Comparison of ENCODE assay signal across 24 cellular contexts in genomic region chrX:106951230-106951629, GRCh38. TPM values are rescaled to one million over a fixed set of nuclear protein-coding genes. Genes with fewer than 3 reads are reported as not detected.
DNase-seq lines count a peak whose midpoint lies in the region; ATAC-seq, FAIRE-seq and TF ChIP-seq lines count a peak whose summit lies in the region.
"Had no signal": no experiment of that assay in that cellular context is flagged by ENCODE, and none has a peak within 500 bp of the region (broad histone marks: within the 10 kb centered on the region; RNA-seq: fewer than 3 reads in every experiment).

No MANE protein-coding gene starts in this region.

- BruUV-seq in HepG2 (replicated peaks; lab: Mats Ljungman, UMichigan): no TSS peak
- no TSS peak for BruUV-seq in K562 (replicated peaks; lab: Mats Ljungman, UMichigan)

- H3K36me3 ChIP-seq in HepG2 (replicated peaks in 1 of 2; ENCODE audit: control insufficient read depth in 1 of 2, insufficient read depth in 2 of 2, low read length in 2 of 2): no peaks in the 10 kb centered on the region; a peak in 2 of 5 replicates
- no peaks in the 10 kb centered on the region for H3K36me3 ChIP-seq in right lobe of liver
- no peaks in the 10 kb centered on the region for H3K36me3 ChIP-seq in K562 (ENCODE audit: control insufficient read depth, insufficient read depth, low read length)
- H3K36me3 ChIP-seq in Karpas-422 (ENCODE audit: insufficient read depth, low read length): peaks cover 3% of the 10 kb centered on the region; the same call in 1 of the 2 replicates
- H3K36me3 ChIP-seq: BE2C; BLaER1 treated with 17β-estradiol and CSF1 and Interleukin-3, amounts not matched to agents 10 nM and 100 nM had no signal

- H3K9me3 ChIP-seq in HepG2 (ENCODE audit: low read length) (no peaks in the 10 kb centered on the region), right lobe of liver (no peaks in the 10 kb centered on the region), K562 (replicated peaks; ENCODE audit: control insufficient read depth, insufficient read depth, low read depth, low read length) (no peaks in the 10 kb centered on the region), Karpas-422 (ENCODE audit: low read length) (no peaks in the 10 kb centered on the region)
- H3K9me3 ChIP-seq: BE2C; BLaER1 treated with 17β-estradiol and CSF1 and Interleukin-3, amounts not matched to agents 10 nM and 100 nM; HAP-1 had no signal

- CTCF ChIA-PET in HepG2 (lab: Yijun Ruan, JAX; ENCODE audit: low intra/inter-chr PET ratio, low total read pairs): no interaction called here
- CTCF ChIA-PET in K562 (lab: Yijun Ruan, JAX; ENCODE audit: low intra/inter-chr PET ratio): no interaction called here

- H3K4me1 ChIP-seq in HepG2 (ENCODE audit: insufficient read depth, low read length) (peaks cover 61% of the 10 kb centered on the region), right lobe of liver (peaks cover 0 to 3% (median 0%) of the 10 kb centered on the region in 4 donors), K562 (replicated peaks in 1 of 2; ENCODE audit: control insufficient read depth in 2 of 2, insufficient read depth in 2 of 2, low read length in 2 of 2) (no peaks in the 10 kb centered on the region), Karpas-422 (ENCODE audit: low read length) (peaks cover 5% of the 10 kb centered on the region)
- H3K4me1 ChIP-seq: BLaER1 treated with 17β-estradiol and CSF1 and Interleukin-3, amounts not matched to agents 10 nM and 100 nM had no signal

- 95% methylated on average over 6 of the region's 6 CpGs for WGBS in HepG2 (ENCODE audit: low lambda C conversion rate)
- WGBS in right lobe of liver (ENCODE audit: insufficient coverage, low coverage, low lambda C conversion rate, missing lambda C conversion rate): 90% methylated on average over 6 of the region's 6 CpGs
- 5% methylated on average over 6 of the region's 6 CpGs for WGBS in K562 (ENCODE audit: insufficient coverage, low coverage, missing lambda C conversion rate)

- POLR2A ChIA-PET in HepG2 (lab: Yijun Ruan, JAX): interaction anchor here (1.2 kb wide), 1 partner anchor 19 kb away, joined by 6 read pairs; no protein-coding TSS in a partner anchor
- POLR2A ChIA-PET in K562 (lab: Yijun Ruan, JAX): interaction anchor here (0.6 kb wide), 1 partner anchor 692 kb away, joined by 3 read pairs; no protein-coding TSS in a partner anchor

- no peak for FAIRE-seq in HepG2 (lab: Jason Lieb, UNC)
- no peak for FAIRE-seq in K562 (lab: Jason Lieb, UNC)
- FAIRE-seq: A204.1, D721Med, GM12878, GM19239 had no signal

- TF ChIP-seq RAD21 in HepG2 (CRISPR knock-in tag; IDR thresholded peaks at IDR 0.05): no peak
- no peak for TF ChIP-seq RAD21 in K562 (CRISPR knock-in tag; conservative IDR thresholded peaks at IDR 0.05 in 1 of 2, IDR thresholded peaks at IDR 0.05 in 1 of 2)

- H3K9me1 ChIP-seq in K562 (ENCODE audit: control insufficient read depth, insufficient read depth, low read length): no peaks in the 10 kb centered on the region

- H3K27ac ChIP-seq in HepG2 (ENCODE audit: extremely low read length, insufficient read depth, low read length): no peak overlapping the region
- no peak overlapping the region for H3K27ac ChIP-seq in right lobe of liver
- H3K27ac ChIP-seq in K562 (ENCODE audit: extremely low read depth, low read depth, low read length): no peak overlapping the region
- no peak overlapping the region for H3K27ac ChIP-seq in Karpas-422 (ENCODE audit: low read length)
- H3K27ac ChIP-seq: 22Rv1; BLaER1 treated with 17β-estradiol and CSF1 and Interleukin-3, amounts not matched to agents 10 nM and 100 nM; GM23248 had no signal

- H3K79me2 ChIP-seq in HepG2 (ENCODE audit: insufficient read depth, low read length) (no peaks in the 10 kb centered on the region), K562 (ENCODE audit: control insufficient read depth, insufficient read depth, low read length) (no peaks in the 10 kb centered on the region), Karpas-422 (ENCODE audit: low read length) (no peaks in the 10 kb centered on the region)

- TF ChIP-seq POLR2A in HepG2 (IDR thresholded peaks at IDR 0.05; ENCODE audit: insufficient read depth in 1 of 2, low read depth in 2 of 2, low read length in 2 of 2) (no peak), right lobe of liver (IDR thresholded peaks at IDR 0.05) (no peak), K562 (conservative IDR thresholded peaks at IDR 0.05) (no peak)

- intact Hi-C loops in HepG2 (cut with micrococcal nuclease; ENCODE audit: unreplicated experiment) (no loop called here), right lobe of liver (cut with DNase I) (no loop called here), K562 (cut with micrococcal nuclease) (no loop called here)

- in situ Hi-C loops in HepG2 (cut with HindIII; ENCODE audit: extremely low pct_ligation_motif_present, low pct_unique_long_range_greater_than_20kb): no loop called here
- in situ Hi-C loops in K562 (cut with MboI): no loop called here

- DNase-seq in HepG2 (ENCODE audit: low spot score): no peak
- DNase-seq in right lobe of liver: no peak
- no peak for DNase-seq in K562 (ENCODE audit: extremely low read depth in 1 of 4, low spot score in 3 of 4)
- DNase-seq in Karpas-422: no peak
- no peak for DNase-seq in activated gamma-delta T cell (lab: John Stamatoyannopoulos, UW)
- DNase-seq: ACHN; AML-193; BE2C; CD4-positive, alpha-beta T cell; CD8-positive, alpha-beta memory T cell; DMS 273 treated with DMSO at 0.1 percent for 48 hours; DMS79; EL; GDM1; GM23248 had no signal

- H3K9me2 ChIP-seq in Karpas-422 (replicated peaks; ENCODE audit: insufficient read depth, low read length): no peaks in the 10 kb centered on the region

- H2AFZ ChIP-seq in HepG2 (ENCODE audit: low read length) (no peak overlapping the region), K562 (ENCODE audit: low read depth, low read length) (no peak overlapping the region), Karpas-422 (ENCODE audit: low read length) (no peak overlapping the region)
- H2AFZ ChIP-seq: GM23248 had no signal

- H3K4me2 ChIP-seq in HepG2 (ENCODE audit: low read depth, low read length) (no peak overlapping the region), K562 (ENCODE audit: insufficient read depth, low read length) (no peak overlapping the region), Karpas-422 (ENCODE audit: low read depth, low read length, poor library complexity, severe bottlenecking) (no peak overlapping the region)
- H3K4me2 ChIP-seq: BLaER1 treated with 17β-estradiol and CSF1 and Interleukin-3, amounts not matched to agents 10 nM and 100 nM had no signal

- H3K9ac ChIP-seq in HepG2 (ENCODE audit: insufficient read depth, low read depth, low read length) (no peak overlapping the region), K562 (ENCODE audit: insufficient read depth in 1 of 2, low read depth in 2 of 2, low read length in 2 of 2) (no peak overlapping the region), Karpas-422 (ENCODE audit: low read length) (no peak overlapping the region)
- H3K9ac ChIP-seq: BLaER1 treated with 17β-estradiol and CSF1 and Interleukin-3, amounts not matched to agents 10 nM and 100 nM; GM23248 had no signal

- TF ChIP-seq CTCF in HepG2 (CRISPR knock-in tag; IDR thresholded peaks at IDR 0.05) (no peak), right lobe of liver (IDR thresholded peaks at IDR 0.05) (no peak), K562 (IDR thresholded peaks at IDR 0.05 in 2 of 3, conservative IDR thresholded peaks at IDR 0.05 in 1 of 3; ENCODE audit: insufficient read depth in 2 of 3, low read depth in 1 of 3, low read length in 3 of 3) (no peak)

- H4K20me1 ChIP-seq in HepG2 (ENCODE audit: insufficient read depth, low read length) (no peaks in the 10 kb centered on the region), K562 (replicated peaks; ENCODE audit: control insufficient read depth, insufficient read depth, low read length) (no peaks in the 10 kb centered on the region), Karpas-422 (ENCODE audit: insufficient read depth, low read depth, low read length) (no peaks in the 10 kb centered on the region)
- H4K20me1 ChIP-seq: BLaER1 treated with 17β-estradiol and CSF1 and Interleukin-3, amounts not matched to agents 10 nM and 100 nM had no signal

- no peak overlapping the region for H3K4me3 ChIP-seq in HepG2 (replicated peaks in 1 of 3; ENCODE audit: insufficient read depth in 1 of 3, low read depth in 2 of 3, low read length in 3 of 3)
- no peak overlapping the region for H3K4me3 ChIP-seq in right lobe of liver
- H3K4me3 ChIP-seq in K562: no peak overlapping the region
- no peak overlapping the region for H3K4me3 ChIP-seq in Karpas-422 (ENCODE audit: low read length)
- H3K4me3 ChIP-seq: BLaER1 treated with 17β-estradiol and CSF1 and Interleukin-3, amounts not matched to agents 10 nM and 100 nM; GM12878; GM23248; HAP-1 had no signal

- ATAC-seq in HepG2 (no peak), right lobe of liver (no peak), K562 (no peak)
- ATAC-seq: GM12878 had no signal

- TF ChIP-seq EP300 in HepG2 (IDR thresholded peaks at IDR 0.05; ENCODE audit: low read depth in 2 of 2, low read length in 2 of 2): no peak
- no peak for TF ChIP-seq EP300 in HepG2 (CRISPR knock-in tag; IDR thresholded peaks at IDR 0.05; ENCODE audit: borderline replicate concordance)
- TF ChIP-seq EP300 in K562 (IDR thresholded peaks at IDR 0.05; ENCODE audit: low read length): no peak

- no peaks in the 10 kb centered on the region for H3K27me3 ChIP-seq in HepG2 (ENCODE audit: control insufficient read depth in 1 of 2, insufficient read depth in 2 of 2, low read length in 2 of 2)
- H3K27me3 ChIP-seq in right lobe of liver: no peaks in the 10 kb centered on the region
- H3K27me3 ChIP-seq in K562 (ENCODE audit: control insufficient read depth in 2 of 2, insufficient read depth in 2 of 2, low read length in 2 of 2): no peaks in the 10 kb centered on the region
- no peaks in the 10 kb centered on the region for H3K27me3 ChIP-seq in Karpas-422 (ENCODE audit: low read length)
- H3K27me3 ChIP-seq: BE2C had no signal

RNA-seq across cellular contexts. Expression of gene CLDN2, which starts 31.0 kb away (rescaled TPM):
- total RNA-seq in HepG2 (2016; rRNA removed; fragmentation: Illumina TruSeq; extraction: Trizol) (1.1 and 1.5 TPM in 2 replicates), right lobe of liver (10 to 100 TPM in 5 of 6 experiments, 1 to 10 TPM in 1; 6.3 to 48.4 (median 18.4) TPM), K562 (2014; rRNA removed) (not detected in 2 replicates), K562 (2014; rRNA removed; fragmentation: Illumina TruSeq; extraction: Trizol) (not detected in 2 replicates), K562 (2015; rRNA removed; fragmentation: Illumina TruSeq; extraction: Trizol) (not detected in 2 replicates), K562 (2021) (not detected in 2 replicates)
- total RNA-seq in HepG2 (2016; cell fraction: cytosol; rRNA removed; fragmentation: Illumina TruSeq; extraction: Trizol; ENCODE audit: low read depth): 0.20 and 0.26 TPM in 2 replicates
- 0.61 and 1.3 TPM in 2 replicates for total RNA-seq in HepG2 (2016; cell fraction: insoluble cytoplasmic fraction; rRNA removed; fragmentation: Illumina TruSeq; extraction: Trizol)
- 0.59 and 0.72 TPM in 2 replicates for total RNA-seq in HepG2 (2016; cell fraction: membrane; rRNA removed; fragmentation: Illumina TruSeq; extraction: Trizol)
- total RNA-seq in HepG2 (2016; cell fraction: nucleus; rRNA removed; fragmentation: Illumina TruSeq; extraction: Trizol): 1.3 and 1.6 TPM in 2 replicates
- polyA plus RNA-seq in HepG2 (2011; rRNA removed) (1.0 and 1.3 TPM in 2 replicates), K562 (2011; rRNA removed) (not detected in 2 replicates), K562 (2014; fragmentation: Illumina TruSeq; extraction: Trizol) (not detected in 2 replicates), K562 (2014; fragmentation: Nextera tagmentation; extraction: Ambion mirVana) (not detected), K562 (2014; rRNA removed) (not detected in 2 replicates)
- polyA plus RNA-seq in HepG2 (2011; cell fraction: cytosol; rRNA removed): 0.83 and 1.1 TPM in 2 replicates
- polyA plus RNA-seq in HepG2 (2011; cell fraction: nucleus; rRNA removed): 0.55 and 0.59 TPM in 2 replicates
- polyA plus RNA-seq in HepG2 (2012): 0.47 and 0.85 TPM in 2 replicates
- 0.24 and 0.27 TPM in 2 replicates for polyA plus RNA-seq in HepG2 (2016; cell fraction: cytosol; fragmentation: Illumina TruSeq; extraction: Trizol; ENCODE audit: low read depth)
- 1.2 and 1.5 TPM in 2 replicates for polyA plus RNA-seq in HepG2 (2016; cell fraction: insoluble cytoplasmic fraction; fragmentation: Illumina TruSeq; extraction: Trizol; ENCODE audit: low read depth)
- 0.60 and 0.61 TPM in 2 replicates for polyA plus RNA-seq in HepG2 (2016; cell fraction: membrane; fragmentation: Illumina TruSeq; extraction: Trizol; ENCODE audit: low read depth)
- 2.0 and 2.2 TPM in 2 replicates for polyA plus RNA-seq in HepG2 (2016; cell fraction: nucleus; fragmentation: Illumina TruSeq; extraction: Trizol; ENCODE audit: insufficient read depth, low read depth)
- polyA minus RNA-seq in HepG2 (2011; rRNA and poly(A)+ RNA removed; ENCODE audit: low replicate concordance): 1.3 TPM in 1 of 2 replicates, not detected in the other
- 0.18 and 0.30 TPM in 2 replicates for polyA minus RNA-seq in HepG2 (2011; cell fraction: cytosol; rRNA and poly(A)+ RNA removed)
- 0.26 and 0.50 TPM in 2 replicates for polyA minus RNA-seq in HepG2 (2011; cell fraction: nucleus; rRNA and poly(A)+ RNA removed)
- total RNA-seq in K562 (2011; cell fraction: chromatin; rRNA removed; ENCODE audit: low replicate concordance): not detected in 2 replicates
- not detected in 2 replicates for total RNA-seq in K562 (2011; cell fraction: nucleolus; rRNA removed)
- not detected in 2 replicates for total RNA-seq in K562 (2011; cell fraction: nucleoplasm; rRNA removed)
- not detected in 2 replicates for polyA plus RNA-seq in K562 (2011; cell fraction: cytosol; rRNA removed)
- polyA plus RNA-seq in K562 (2011; cell fraction: nucleus; rRNA removed): not detected in 2 replicates
- polyA plus RNA-seq in K562 (2012): not detected in 2 replicates
- polyA minus RNA-seq in K562 (2011; rRNA and poly(A)+ RNA removed): not detected in 2 replicates
- not detected in 2 replicates for polyA minus RNA-seq in K562 (2011; cell fraction: cytosol; rRNA and poly(A)+ RNA removed)
- not detected in 2 replicates for polyA minus RNA-seq in K562 (2011; cell fraction: nucleus; rRNA and poly(A)+ RNA removed)
- total RNA-seq in Karpas-422 (2014; rRNA removed; shearing (Covaris generic); ENCODE audit: low replicate concordance): not detected in 2 replicates
- total RNA-seq: CD4-positive, alpha-beta T cell; CD8-positive, alpha-beta memory T cell; GM23248; H4 had no signal
- polyA plus RNA-seq: CD14-positive monocyte; CD8-positive, alpha-beta memory T cell; GM12878; GM23248 had no signal

RNA-seq across cellular contexts. Expression of gene RIPPLY1, which starts 48.1 kb away (rescaled TPM):
- total RNA-seq in HepG2 (2016; rRNA removed; fragmentation: Illumina TruSeq; extraction: Trizol) (0.49 and 0.86 TPM in 2 replicates), right lobe of liver (1 to 10 TPM in 4 of 6 experiments, under 1 TPM in 2; 0.74 to 1.7 (median 1.1) TPM), K562 (2014; rRNA removed) (not detected in 2 replicates), K562 (2014; rRNA removed; fragmentation: Illumina TruSeq; extraction: Trizol) (not detected in 2 replicates), K562 (2015; rRNA removed; fragmentation: Illumina TruSeq; extraction: Trizol) (not detected in 2 replicates), K562 (2021) (not detected in 2 replicates)
- 0.26 TPM in 1 of 2 replicates, not detected in the other for total RNA-seq in HepG2 (2016; cell fraction: cytosol; rRNA removed; fragmentation: Illumina TruSeq; extraction: Trizol; ENCODE audit: low read depth)
- 0.39 and 0.43 TPM in 2 replicates for total RNA-seq in HepG2 (2016; cell fraction: insoluble cytoplasmic fraction; rRNA removed; fragmentation: Illumina TruSeq; extraction: Trizol)
- total RNA-seq in HepG2 (2016; cell fraction: membrane; rRNA removed; fragmentation: Illumina TruSeq; extraction: Trizol): 0.40 and 0.72 TPM in 2 replicates
- total RNA-seq in HepG2 (2016; cell fraction: nucleus; rRNA removed; fragmentation: Illumina TruSeq; extraction: Trizol): 0.87 TPM in 1 of 2 replicates, not detected in the other
- polyA plus RNA-seq in HepG2 (2011; rRNA removed) (0.33 and 0.41 TPM in 2 replicates), K562 (2011; rRNA removed) (not detected in 2 replicates), K562 (2014; fragmentation: Illumina TruSeq; extraction: Trizol) (not detected in 2 replicates), K562 (2014; fragmentation: Nextera tagmentation; extraction: Ambion mirVana) (not detected), K562 (2014; rRNA removed) (not detected in 2 replicates)
- 0.21 and 0.54 TPM in 2 replicates for polyA plus RNA-seq in HepG2 (2011; cell fraction: cytosol; rRNA removed)
- 0.19 TPM in 1 of 2 replicates, not detected in the other for polyA plus RNA-seq in HepG2 (2011; cell fraction: nucleus; rRNA removed)
- polyA plus RNA-seq in HepG2 (2012): 0.25 and 0.40 TPM in 2 replicates
- 0.27 and 0.34 TPM in 2 replicates for polyA plus RNA-seq in HepG2 (2016; cell fraction: cytosol; fragmentation: Illumina TruSeq; extraction: Trizol; ENCODE audit: low read depth)
- 0.35 and 0.63 TPM in 2 replicates for polyA plus RNA-seq in HepG2 (2016; cell fraction: insoluble cytoplasmic fraction; fragmentation: Illumina TruSeq; extraction: Trizol; ENCODE audit: low read depth)
- 0.42 and 0.45 TPM in 2 replicates for polyA plus RNA-seq in HepG2 (2016; cell fraction: membrane; fragmentation: Illumina TruSeq; extraction: Trizol; ENCODE audit: low read depth)
- 0.49 TPM in 1 of 2 replicates, not detected in the other for polyA plus RNA-seq in HepG2 (2016; cell fraction: nucleus; fragmentation: Illumina TruSeq; extraction: Trizol; ENCODE audit: insufficient read depth, low read depth)
- polyA minus RNA-seq in HepG2 (2011; rRNA and poly(A)+ RNA removed; ENCODE audit: low replicate concordance): 0.28 TPM in 1 of 2 replicates, not detected in the other
- polyA minus RNA-seq in HepG2 (2011; cell fraction: cytosol; rRNA and poly(A)+ RNA removed): not detected in 2 replicates
- 0.64 TPM in 1 of 2 replicates, not detected in the other for polyA minus RNA-seq in HepG2 (2011; cell fraction: nucleus; rRNA and poly(A)+ RNA removed)
- not detected in 2 replicates for total RNA-seq in K562 (2011; cell fraction: chromatin; rRNA removed; ENCODE audit: low replicate concordance)
- total RNA-seq in K562 (2011; cell fraction: nucleolus; rRNA removed): not detected in 2 replicates
- total RNA-seq in K562 (2011; cell fraction: nucleoplasm; rRNA removed): not detected in 2 replicates
- polyA plus RNA-seq in K562 (2011; cell fraction: cytosol; rRNA removed): not detected in 2 replicates
- polyA plus RNA-seq in K562 (2011; cell fraction: nucleus; rRNA removed): not detected in 2 replicates
- polyA plus RNA-seq in K562 (2012): not detected in 2 replicates
- not detected in 2 replicates for polyA minus RNA-seq in K562 (2011; rRNA and poly(A)+ RNA removed)
- polyA minus RNA-seq in K562 (2011; cell fraction: cytosol; rRNA and poly(A)+ RNA removed): not detected in 2 replicates
- polyA minus RNA-seq in K562 (2011; cell fraction: nucleus; rRNA and poly(A)+ RNA removed): not detected in 2 replicates
- not detected in 2 replicates for total RNA-seq in Karpas-422 (2014; rRNA removed; shearing (Covaris generic); ENCODE audit: low replicate concordance)
- total RNA-seq: CD4-positive, alpha-beta T cell; CD8-positive, alpha-beta memory T cell; GM12878; GM23248; H4 had no signal
- polyA plus RNA-seq: CD14-positive monocyte; CD8-positive, alpha-beta memory T cell; GM12878; GM23248 had no signal

RNA-seq across cellular contexts. Expression of gene MORC4, which starts 48.8 kb away (rescaled TPM):
- total RNA-seq in HepG2 (2016; rRNA removed; fragmentation: Illumina TruSeq; extraction: Trizol) (17.6 and 24.5 TPM in 2 replicates), right lobe of liver (10 to 100 TPM in 5 of 6 experiments, 1 to 10 TPM in 1; 8.9 to 26.9 (median 19.4) TPM), K562 (2014; rRNA removed) (0.16 and 0.32 TPM in 2 replicates), K562 (2014; rRNA removed; fragmentation: Illumina TruSeq; extraction: Trizol) (0.18 and 0.41 TPM in 2 replicates), K562 (2015; rRNA removed; fragmentation: Illumina TruSeq; extraction: Trizol) (0.11 and 0.18 TPM in 2 replicates), K562 (2021) (0.13 and 0.40 TPM in 2 replicates)
- total RNA-seq in HepG2 (2016; cell fraction: cytosol; rRNA removed; fragmentation: Illumina TruSeq; extraction: Trizol; ENCODE audit: low read depth): 2.6 and 2.8 TPM in 2 replicates
- total RNA-seq in HepG2 (2016; cell fraction: insoluble cytoplasmic fraction; rRNA removed; fragmentation: Illumina TruSeq; extraction: Trizol): 18.3 and 23.4 TPM in 2 replicates
- 7.4 and 9.5 TPM in 2 replicates for total RNA-seq in HepG2 (2016; cell fraction: membrane; rRNA removed; fragmentation: Illumina TruSeq; extraction: Trizol)
- total RNA-seq in HepG2 (2016; cell fraction: nucleus; rRNA removed; fragmentation: Illumina TruSeq; extraction: Trizol): 14.0 and 15.8 TPM in 2 replicates
- polyA plus RNA-seq in HepG2 (2011; rRNA removed) (5.4 and 7.3 TPM in 2 replicates), K562 (2011; rRNA removed) (0.06 and 0.11 TPM in 2 replicates), K562 (2014; fragmentation: Illumina TruSeq; extraction: Trizol) (0.13 TPM in 1 of 2 replicates, not detected in the other), K562 (2014; fragmentation: Nextera tagmentation; extraction: Ambion mirVana) (under 1 TPM; 0.04 TPM), K562 (2014; rRNA removed) (0.18 and 0.53 TPM in 2 replicates)
- 3.3 and 4.4 TPM in 2 replicates for polyA plus RNA-seq in HepG2 (2011; cell fraction: cytosol; rRNA removed)
- polyA plus RNA-seq in HepG2 (2011; cell fraction: nucleus; rRNA removed): 4.3 and 5.0 TPM in 2 replicates
- 6.3 and 8.2 TPM in 2 replicates for polyA plus RNA-seq in HepG2 (2012)
- polyA plus RNA-seq in HepG2 (2016; cell fraction: cytosol; fragmentation: Illumina TruSeq; extraction: Trizol; ENCODE audit: low read depth): 1.5 and 1.7 TPM in 2 replicates
- polyA plus RNA-seq in HepG2 (2016; cell fraction: insoluble cytoplasmic fraction; fragmentation: Illumina TruSeq; extraction: Trizol; ENCODE audit: low read depth): 16.4 and 18.5 TPM in 2 replicates
- polyA plus RNA-seq in HepG2 (2016; cell fraction: membrane; fragmentation: Illumina TruSeq; extraction: Trizol; ENCODE audit: low read depth): 4.0 and 4.4 TPM in 2 replicates
- 15.0 and 16.3 TPM in 2 replicates for polyA plus RNA-seq in HepG2 (2016; cell fraction: nucleus; fragmentation: Illumina TruSeq; extraction: Trizol; ENCODE audit: insufficient read depth, low read depth)
- 6.5 and 7.6 TPM in 2 replicates for polyA minus RNA-seq in HepG2 (2011; rRNA and poly(A)+ RNA removed; ENCODE audit: low replicate concordance)
- 5.8 and 6.3 TPM in 2 replicates for polyA minus RNA-seq in HepG2 (2011; cell fraction: cytosol; rRNA and poly(A)+ RNA removed)
- polyA minus RNA-seq in HepG2 (2011; cell fraction: nucleus; rRNA and poly(A)+ RNA removed): 11.7 and 12.3 TPM in 2 replicates
- total RNA-seq in K562 (2011; cell fraction: chromatin; rRNA removed; ENCODE audit: low replicate concordance): 0.12 and 0.76 TPM in 2 replicates
- total RNA-seq in K562 (2011; cell fraction: nucleolus; rRNA removed): 0.13 and 0.17 TPM in 2 replicates
- total RNA-seq in K562 (2011; cell fraction: nucleoplasm; rRNA removed): 0.29 TPM in 1 of 2 replicates, not detected in the other
- 0.01 and 0.04 TPM in 2 replicates for polyA plus RNA-seq in K562 (2011; cell fraction: cytosol; rRNA removed)
- polyA plus RNA-seq in K562 (2011; cell fraction: nucleus; rRNA removed): 0.16 and 0.24 TPM in 2 replicates
- polyA plus RNA-seq in K562 (2012): 0.23 and 0.68 TPM in 2 replicates
- polyA minus RNA-seq in K562 (2011; rRNA and poly(A)+ RNA removed): 0.18 and 0.25 TPM in 2 replicates
- not detected in 2 replicates for polyA minus RNA-seq in K562 (2011; cell fraction: cytosol; rRNA and poly(A)+ RNA removed)
- polyA minus RNA-seq in K562 (2011; cell fraction: nucleus; rRNA and poly(A)+ RNA removed): 0.44 TPM in 1 of 2 replicates, not detected in the other
- 11.5 and 11.9 TPM in 2 replicates for total RNA-seq in Karpas-422 (2014; rRNA removed; shearing (Covaris generic); ENCODE audit: low replicate concordance)

Comparison
In these comparisons a context has a peak if more than half of its experiments do, and no peak if none do; other contexts are left out.
1. Of the 241 proteins assayed by ChIP-seq in both HepG2 and K562: peak only in HepG2: ZNF121; only in K562: none; in both: CEBPB; in neither: 238; mixed calls (peak in some experiments, not most) for 1.